ENCODE assay signal across 8 cellular contexts in genomic region chr10:118241229-118242137, GRCh38.
A peak's percentile ranks its signal among the peaks of the same experiment; 100 is the strongest.
DNase-seq lines count a peak whose midpoint lies in the region; ATAC-seq and TF ChIP-seq lines count a peak whose summit lies in the region.

No MANE protein-coding gene starts in this region.

- DNase-seq in DMS79 (lab: John Stamatoyannopoulos, UW) (peak; percentile 16), fibroblast of lung (ENCODE audit: low read depth in 2 of 2) (peak; percentile 60 to 84), natural killer cell (peak; percentile 43)
- DNase-seq in activated T-cell treated with anti-CD3 and anti-CD28 coated beads, Interleukin-2, amount 50 U/mL, for 1 hour = peak; percentile 66
- DNase-seq in stimulated activated naive CD4-positive, alpha-beta T cell (lab: John Stamatoyannopoulos, UW) = peak; percentile 9 to 59 (median 43)

- no peak overlapping the region for H3K4me3 Mint-ChIP-seq in natural killer cell

- peaks cover 29 to 30% of the 10 kb centered on the region in 2 donors for H3K27me3 Mint-ChIP-seq in natural killer cell (ENCODE audit: low read depth in 2 of 2)

- no peaks in the 10 kb centered on the region for H3K36me3 ChIP-seq in HUES64 (ENCODE audit: insufficient read depth, low read length)
- H3K36me3 ChIP-seq in OCI-LY3 (replicated peaks; ENCODE audit: low read depth, low read length) = no peaks in the 10 kb centered on the region
- H3K36me3 ChIP-seq in fibroblast of lung (ENCODE audit: control insufficient read depth, insufficient read depth, low read length) = no peaks in the 10 kb centered on the region

- peak in 1 of 3 donors; percentile 61 for ATAC-seq in natural killer cell
- no peak for ATAC-seq in HG03159 (IDR thresholded peaks at IDR 0.05; ENCODE audit: unreplicated experiment)

- H3K4me1 Mint-ChIP-seq in natural killer cell = peaks cover 0 to 8% of the 10 kb centered on the region in 2 donors

- intact Hi-C loops in natural killer cell (cut with micrococcal nuclease) = loop anchor here (1.0 to 2.0 kb wide), 3 partner anchors 745 to 1025 kb away; no protein-coding TSS in a partner anchor

- no peaks in the 10 kb centered on the region for H3K9me3 Mint-ChIP-seq in natural killer cell

- H3K79me2 ChIP-seq in OCI-LY3 (ENCODE audit: low read length) (no peaks in the 10 kb centered on the region), fibroblast of lung (ENCODE audit: control insufficient read depth, insufficient read depth, low read length) (no peaks in the 10 kb centered on the region)

- H3K9me3 ChIP-seq in HUES64 (ENCODE audit: insufficient read depth, low read depth, low read length) (no peaks in the 10 kb centered on the region), OCI-LY3 (ENCODE audit: insufficient read depth, low read length) (no peaks in the 10 kb centered on the region), fibroblast of lung (ENCODE audit: control insufficient read depth, insufficient read depth, low read depth, low read length) (no peaks in the 10 kb centered on the region)

- H3K9ac ChIP-seq in HUES64 (ENCODE audit: low read depth, low read length) = no peak overlapping the region
- H3K9ac ChIP-seq in OCI-LY3 (ENCODE audit: low read length) = no peak overlapping the region
- H3K9ac ChIP-seq in fibroblast of lung (ENCODE audit: insufficient read depth, low read length) = no peak overlapping the region

- TF ChIP-seq CTCF in OCI-LY3 (IDR thresholded peaks at IDR 0.05; ENCODE audit: low read depth, low read length) (peak; percentile 76), fibroblast of lung (conservative IDR thresholded peaks at IDR 0.05 in 1 of 2, IDR thresholded peaks at IDR 0.05 in 1 of 2; ENCODE audit: low read depth in 1 of 2, low read length in 2 of 2) (peak; percentile 93 to 98), natural killer cell (IDR thresholded peaks at IDR 0.05) (peak; percentile 95)

- H3K27ac ChIP-seq in HUES64 (ENCODE audit: low read depth, low read length) = no peak overlapping the region
- no peak overlapping the region for H3K27ac ChIP-seq in OCI-LY3 (ENCODE audit: low read length)
- H3K27ac ChIP-seq in fibroblast of lung (ENCODE audit: insufficient read depth, low read length) = no peak overlapping the region

- H3K4me1 ChIP-seq in HUES64 (ENCODE audit: insufficient read depth, low read length) = peaks cover 10% of the 10 kb centered on the region; the same call in 1 of the 2 replicates
- no peaks in the 10 kb centered on the region for H3K4me1 ChIP-seq in OCI-LY3 (ENCODE audit: low read length)
- no peaks in the 10 kb centered on the region for H3K4me1 ChIP-seq in fibroblast of lung (ENCODE audit: control insufficient read depth, extremely low read depth, insufficient read depth, low read length)

- 29% methylated on average over 25 of the region's 26 CpGs for WGBS in HUES64

- no peaks in the 10 kb centered on the region for H3K36me3 Mint-ChIP-seq in natural killer cell

- H3K4me2 ChIP-seq in OCI-LY3 (ENCODE audit: low read length) (no peak overlapping the region), fibroblast of lung (ENCODE audit: extremely low read depth, insufficient read depth, low read length) (no peak overlapping the region)

- H3K27me3 ChIP-seq in HUES64 (ENCODE audit: insufficient read depth, low read length) (peaks cover 50% of the 10 kb centered on the region), OCI-LY3 (ENCODE audit: low read depth, low read length) (peaks cover 8% of the 10 kb centered on the region; the same call in 1 of the 2 replicates), fibroblast of lung (ENCODE audit: control insufficient read depth, insufficient read depth, low read length) (peaks cover 4% of the 10 kb centered on the region)

- H2AFZ ChIP-seq in OCI-LY3 (ENCODE audit: low read depth, low read length) (no peak overlapping the region), fibroblast of lung (ENCODE audit: low read length) (no peak overlapping the region)

- H4K20me1 ChIP-seq in OCI-LY3 (ENCODE audit: insufficient read depth, low read length) (no peaks in the 10 kb centered on the region), fibroblast of lung (ENCODE audit: control insufficient read depth, extremely low read depth, insufficient read depth, low read length) (no peaks in the 10 kb centered on the region)

- H3K4me3 ChIP-seq in HUES64 (ENCODE audit: low read length) (peak overlapping the region; percentile 18; the same call in 1 of the 2 replicates), OCI-LY3 (ENCODE audit: low read length) (no peak overlapping the region), fibroblast of lung (replicated peaks in 1 of 4; ENCODE audit: control extremely low read depth in 1 of 4, insufficient read depth in 1 of 4, low read depth in 3 of 4, low read length in 4 of 4) (no peak overlapping the region)

- no peak overlapping the region for H3K27ac Mint-ChIP-seq in natural killer cell

Comparison
In these comparisons a context has a peak if more than half of its experiments do, and no peak if none do; other contexts are left out.
1. DNase-seq: peak in every context shown above with its lines; median percentile 72 in fibroblast of lung; 66 in activated T-cell treated with anti-CD3 and anti-CD28 coated beads, Interleukin-2, amount 50 U/mL, for 1 hour; 43 in natural killer cell; 43 in stimulated activated naive CD4-positive, alpha-beta T cell; 16 in DMS79.